ENCODE assay signal across 18 cellular contexts in genomic region chr14:67857778-67858350, GRCh38.
"Had no signal": no experiment of that assay in that cellular context is flagged by ENCODE, and none has a peak within 500 bp of the region (broad histone marks: within the 10 kb centered on the region; RNA-seq: fewer than 3 reads in every experiment).

No MANE protein-coding gene starts in this region.

- H3K36me3 ChIP-seq: lower lobe of right lung, stomach, WERI-Rb-1 had no signal

- H3K4me1 ChIP-seq: lower lobe of right lung, testis had no signal

- ATAC-seq: activated CD8-positive, alpha-beta T cell treated with anti-CD3 and anti-CD28 coated beads for 36 hours; activated naive CD4-positive, alpha-beta T cell treated with anti-CD3 and anti-CD28 coated beads, Interleukin-2, amount 50 U/mL, for 72 hours; activated T-cell treated with anti-CD3 and anti-CD28 coated beads, Interleukin-2, amount 50 U/mL, for 4 hours; body of pancreas; T-cell had no signal

- H3K4me1 Mint-ChIP-seq: nephron had no signal

- H3K36me3 Mint-ChIP-seq: activated naive CD4-positive, alpha-beta T cell treated with anti-CD3 and anti-CD28 coated beads, Interleukin-2, amount 50 U/mL, for 72 hours had no signal

- H3K27ac ChIP-seq: body of pancreas, epithelial cell of prostate, lower lobe of right lung, stomach, testis, WERI-Rb-1 had no signal

- H3K27ac Mint-ChIP-seq: activated CD8-positive, alpha-beta T cell treated with anti-CD3 and anti-CD28 coated beads for 36 hours; nephron; T-cell had no signal

- H3K27me3 ChIP-seq: body of pancreas, stomach, testis had no signal

- H3K4me3 Mint-ChIP-seq: activated CD8-positive, alpha-beta T cell treated with anti-CD3 and anti-CD28 coated beads for 36 hours; activated T-cell treated with anti-CD3 and anti-CD28 coated beads, Interleukin-2, amount 50 U/mL, for 4 hours; nephron; T-cell had no signal

- DNase-seq: activated CD4-positive, alpha-beta T cell treated with anti-CD3 and anti-CD28 coated beads for 4 hours; activated CD8-positive, alpha-beta T cell treated with anti-CD3 and anti-CD28 coated beads for 36 hours; activated effector memory CD4-positive, alpha-beta T cell treated with Interleukin-2 at 50 U/mL for 16 hours; activated T-cell treated with anti-CD3 and anti-CD28 coated beads, Interleukin-2, amount 50 U/mL, for 4 hours; amniotic stem cell; body of pancreas; cortex of kidney; effector memory CD4-positive, alpha-beta T cell; foreskin melanocyte; lower lobe of right lung; stimulated activated CD4-positive, alpha-beta T cell treated with anti-CD3 and anti-CD28 coated beads, Interleukin-1b, Interleukin-23, amount 100 ng/mL, for 48 hours; stomach; T-cell; testis; WERI-Rb-1 had no signal

- H3K27me3 Mint-ChIP-seq: activated CD8-positive, alpha-beta T cell treated with anti-CD3 and anti-CD28 coated beads for 36 hours; T-cell had no signal

- H3K4me3 ChIP-seq: body of pancreas, lower lobe of right lung, stomach, testis had no signal

- H3K9me3 Mint-ChIP-seq: activated CD8-positive, alpha-beta T cell treated with anti-CD3 and anti-CD28 coated beads for 36 hours; activated naive CD4-positive, alpha-beta T cell treated with anti-CD3 and anti-CD28 coated beads, Interleukin-2, amount 50 U/mL, for 72 hours; activated T-cell treated with anti-CD3 and anti-CD28 coated beads, Interleukin-2, amount 50 U/mL, for 4 hours; nephron; T-cell had no signal

- H3K9me3 ChIP-seq: body of pancreas, lower lobe of right lung, stomach, testis had no signal
